In the genomic region with DNA sequence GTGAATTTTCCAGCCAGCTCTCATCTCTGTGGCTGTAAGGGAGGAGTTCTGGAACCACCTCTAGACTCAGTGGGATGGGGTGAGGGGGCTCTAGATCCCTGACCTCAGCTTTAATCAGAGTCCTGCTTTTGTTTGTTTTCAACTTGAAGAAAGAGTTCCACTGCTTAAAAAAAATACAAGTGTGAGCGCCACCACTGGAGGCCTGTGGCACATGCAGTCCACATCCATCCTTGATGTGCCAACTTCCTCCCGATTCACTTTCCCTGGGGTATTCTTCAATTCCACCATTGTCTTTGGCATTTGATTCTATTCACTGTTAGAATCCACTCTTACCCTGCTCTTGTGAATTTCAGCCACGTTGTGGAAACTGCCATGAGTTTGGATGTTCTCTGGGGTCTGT, we compare ENCODE assay signal across 2 cellular contexts.
TF ChIP-seq lines count a peak whose summit lies in the region.

No MANE protein-coding gene starts in this region.

TF ChIP-seq in Ishikawa, 13 proteins besides CTCF, POLR2A, EP300 and RAD21:
- TF ChIP-seq USF1 (IDR thresholded peaks at IDR 0.05) (no peak), CEBPB (IDR thresholded peaks at IDR 0.05) (no peak), ZBTB7A (IDR thresholded peaks at IDR 0.05; ENCODE audit: low read depth) (no peak), EGR1 (IDR thresholded peaks at IDR 0.05) (no peak), YY1 (IDR thresholded peaks at IDR 0.05; ENCODE audit: low read depth) (no peak), FOXM1 (IDR thresholded peaks at IDR 0.05; ENCODE audit: borderline replicate concordance, low read depth) (no peak), NFIC (IDR thresholded peaks at IDR 0.05) (no peak), TAF1 (IDR thresholded peaks at IDR 0.05; ENCODE audit: low read depth) (no peak), CREB1 (IDR thresholded peaks at IDR 0.05; ENCODE audit: low read depth) (no peak)
- TF ChIP-seq, protein P1, sequence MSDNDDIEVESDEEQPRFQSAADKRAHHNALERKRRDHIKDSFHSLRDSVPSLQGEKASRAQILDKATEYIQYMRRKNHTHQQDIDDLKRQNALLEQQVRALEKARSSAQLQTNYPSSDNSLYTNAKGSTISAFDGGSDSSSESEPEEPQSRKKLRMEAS (IDR thresholded peaks at IDR 0.05): no peak

TF ChIP-seq in K562, 482 proteins besides CTCF, POLR2A, EP300 and RAD21:
- TF ChIP-seq THRA (IDR thresholded peaks at IDR 0.05) (no peak), ZNF75A (CRISPR knock-in tag; IDR thresholded peaks at IDR 0.05) (no peak), GABPA (tag; conservative IDR thresholded peaks at IDR 0.05; ENCODE audit: low read depth) (no peak), MAFG (tag; conservative IDR thresholded peaks at IDR 0.05) (no peak), STAT5A (IDR thresholded peaks at IDR 0.05; ENCODE audit: borderline replicate concordance, low read length) (no peak), ZNF592 (IDR thresholded peaks at IDR 0.05) (no peak), NCOA6 (IDR thresholded peaks at IDR 0.05) (no peak), HDAC3 (IDR thresholded peaks at IDR 0.05; ENCODE audit: borderline replicate concordance, partially characterized antibody) (no peak), TBL1XR1 (IDR thresholded peaks at IDR 0.05; ENCODE audit: low read length in 2 of 2) (no peak), ZNF184 (CRISPR knock-in tag; IDR thresholded peaks at IDR 0.05) (no peak), ARNT (IDR thresholded peaks at IDR 0.05) (no peak), FOSL1 (tag; conservative IDR thresholded peaks at IDR 0.05) (no peak), ZNF318 (IDR thresholded peaks at IDR 0.05; ENCODE audit: borderline replicate concordance in 1 of 2, low read depth in 1 of 2) (no peak), MAZ (CRISPR knock-in tag; conservative IDR thresholded peaks at IDR 0.05 in 1 of 2, IDR thresholded peaks at IDR 0.05 in 1 of 2) (no peak), ZNF586 (CRISPR knock-in tag; conservative IDR thresholded peaks at IDR 0.05) (no peak), ERF (CRISPR knock-in tag; IDR thresholded peaks at IDR 0.05) (no peak)
- TF ChIP-seq, protein P2, sequence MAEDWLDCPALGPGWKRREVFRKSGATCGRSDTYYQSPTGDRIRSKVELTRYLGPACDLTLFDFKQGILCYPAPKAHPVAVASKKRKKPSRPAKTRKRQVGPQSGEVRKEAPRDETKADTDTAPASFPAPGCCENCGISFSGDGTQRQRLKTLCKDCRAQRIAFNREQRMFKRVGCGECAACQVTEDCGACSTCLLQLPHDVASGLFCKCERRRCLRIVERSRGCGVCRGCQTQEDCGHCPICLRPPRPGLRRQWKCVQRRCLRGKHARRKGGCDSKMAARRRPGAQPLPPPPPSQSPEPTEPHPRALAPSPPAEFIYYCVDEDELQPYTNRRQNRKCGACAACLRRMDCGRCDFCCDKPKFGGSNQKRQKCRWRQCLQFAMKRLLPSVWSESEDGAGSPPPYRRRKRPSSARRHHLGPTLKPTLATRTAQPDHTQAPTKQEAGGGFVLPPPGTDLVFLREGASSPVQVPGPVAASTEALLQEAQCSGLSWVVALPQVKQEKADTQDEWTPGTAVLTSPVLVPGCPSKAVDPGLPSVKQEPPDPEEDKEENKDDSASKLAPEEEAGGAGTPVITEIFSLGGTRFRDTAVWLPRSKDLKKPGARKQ (CRISPR knock-in tag; IDR thresholded peaks at IDR 0.05): no peak
- TF ChIP-seq, protein P3, sequence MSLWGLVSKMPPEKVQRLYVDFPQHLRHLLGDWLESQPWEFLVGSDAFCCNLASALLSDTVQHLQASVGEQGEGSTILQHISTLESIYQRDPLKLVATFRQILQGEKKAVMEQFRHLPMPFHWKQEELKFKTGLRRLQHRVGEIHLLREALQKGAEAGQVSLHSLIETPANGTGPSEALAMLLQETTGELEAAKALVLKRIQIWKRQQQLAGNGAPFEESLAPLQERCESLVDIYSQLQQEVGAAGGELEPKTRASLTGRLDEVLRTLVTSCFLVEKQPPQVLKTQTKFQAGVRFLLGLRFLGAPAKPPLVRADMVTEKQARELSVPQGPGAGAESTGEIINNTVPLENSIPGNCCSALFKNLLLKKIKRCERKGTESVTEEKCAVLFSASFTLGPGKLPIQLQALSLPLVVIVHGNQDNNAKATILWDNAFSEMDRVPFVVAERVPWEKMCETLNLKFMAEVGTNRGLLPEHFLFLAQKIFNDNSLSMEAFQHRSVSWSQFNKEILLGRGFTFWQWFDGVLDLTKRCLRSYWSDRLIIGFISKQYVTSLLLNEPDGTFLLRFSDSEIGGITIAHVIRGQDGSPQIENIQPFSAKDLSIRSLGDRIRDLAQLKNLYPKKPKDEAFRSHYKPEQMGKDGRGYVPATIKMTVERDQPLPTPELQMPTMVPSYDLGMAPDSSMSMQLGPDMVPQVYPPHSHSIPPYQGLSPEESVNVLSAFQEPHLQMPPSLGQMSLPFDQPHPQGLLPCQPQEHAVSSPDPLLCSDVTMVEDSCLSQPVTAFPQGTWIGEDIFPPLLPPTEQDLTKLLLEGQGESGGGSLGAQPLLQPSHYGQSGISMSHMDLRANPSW (CRISPR knock-in tag; IDR thresholded peaks at IDR 0.05): no peak
TF ChIP-seq in K562: peak in this region for 0.
